In genomic region chr2:74703373-74703772, GRCh38 we compare ENCODE assay signal across 31 cellular contexts. TPM values are rescaled to one million over a fixed set of nuclear protein-coding genes. Genes with fewer than 3 reads are reported as not detected.
DNase-seq lines count a peak whose midpoint lies in the region; ATAC-seq and TF ChIP-seq lines count a peak whose summit lies in the region.
"Had no signal": no experiment of that assay in that cellular context is flagged by ENCODE, and none has a peak within 500 bp of the region (broad histone marks: within the 10 kb centered on the region; RNA-seq: fewer than 3 reads in every experiment).

No MANE protein-coding gene starts in this region.

- peak; percentile 74 to 81 for ATAC-seq in left cardiac atrium
- peak; percentile 92 for ATAC-seq in sciatic nerve
- ATAC-seq in HG03159 (IDR thresholded peaks at IDR 0.05; ENCODE audit: unreplicated experiment) = no peak
- ATAC-seq: activated naive CD4-positive, alpha-beta T cell treated with anti-CD3 and anti-CD28 coated beads, Interleukin-2, amount 50 U/mL, for 72 hours; foreskin keratinocyte; HCT116; left lobe of liver; naive thymus-derived CD8-positive, alpha-beta T cell had no signal

- H3K9me3 ChIP-seq in esophagus muscularis mucosa = no peaks in the 10 kb centered on the region
- H3K9me3 ChIP-seq: BLaER1, spleen had no signal

- no peak overlapping the region for H3K4me3 ChIP-seq in esophagus muscularis mucosa
- H3K4me3 ChIP-seq: BLaER1, MG63, spleen had no signal

- TF ChIP-seq CTCF in esophagus muscularis mucosa (IDR thresholded peaks at IDR 0.05) = no peak

- WGBS in esophagus muscularis mucosa = 71% methylated on average over 6 of the region's 6 CpGs

- TF ChIP-seq EP300 in esophagus muscularis mucosa (IDR thresholded peaks at IDR 0.05) = no peak

- no peaks in the 10 kb centered on the region for H3K4me1 ChIP-seq in esophagus muscularis mucosa
- H3K4me1 ChIP-seq: spleen had no signal

- intact Hi-C loops in esophagus muscularis mucosa (cut with DNase I) (no loop called here), left cardiac atrium (cut with DNase I) (no loop called here), sciatic nerve (cut with DNase I) (no loop called here)

- no peaks in the 10 kb centered on the region for H3K36me3 ChIP-seq in esophagus muscularis mucosa
- H3K36me3 ChIP-seq: BLaER1, MG63, spleen had no signal

- H3K27ac ChIP-seq in esophagus muscularis mucosa (replicated peaks in 1 of 4) = no peak overlapping the region
- H3K27ac ChIP-seq: BLaER1, foreskin keratinocyte, spleen had no signal

- H3K27me3 ChIP-seq in esophagus muscularis mucosa = no peaks in the 10 kb centered on the region
- H3K27me3 ChIP-seq: BLaER1, foreskin keratinocyte, MG63, spleen had no signal

- TF ChIP-seq POLR2A in esophagus muscularis mucosa (IDR thresholded peaks at IDR 0.05; ENCODE audit: low read depth) = no peak

- DNase-seq in OCI-M1 (lab: John Stamatoyannopoulos, UW) (peak; percentile 44), esophagus muscularis mucosa (ENCODE audit: extremely low spot score) (peak; percentile 62), left cardiac atrium (peak; percentile 61), sciatic nerve (ENCODE audit: low spot score) (peak; percentile 62), NCI-H446 (lab: John Stamatoyannopoulos, UW) (no peak), DMS 273 treated with DMSO at 0.1 percent for 48 hours (lab: John Stamatoyannopoulos, UW) (no peak), AG08395 (ENCODE audit: low spot score) (no peak)
- DNase-seq: ACHN; activated CD4-positive, alpha-beta T cell treated with anti-CD3 and anti-CD28 coated beads for 1 hour; activated T-cell treated with anti-CD3 and anti-CD28 coated beads for 4 hours; DMS79 treated with DMSO at 0.1 percent for 48 hours; foreskin keratinocyte; GF-D8; hypothalamus; immature natural killer cell; KBM-7; MG63; naive thymus-derived CD8-positive, alpha-beta T cell; NCI-H2029; NCI-H226; occipital lobe; RPMI8226; spleen; substantia nigra; T-helper 1 cell had no signal

RNA-seq across cellular contexts. Expression of gene SEMA4F, which starts 49.3 kb away (rescaled TPM):
- total RNA-seq in esophagus muscularis mucosa (1 to 10 TPM; 2.8 to 5.5 (median 5.3) TPM), left cardiac atrium (1 to 10 TPM; 3.4 to 6.1 TPM), sciatic nerve (11.5 TPM)

RNA-seq across cellular contexts. Expression of gene M1AP, which starts 55.2 kb away (rescaled TPM):
- total RNA-seq in esophagus muscularis mucosa (under 1 TPM in 2 of 4 donors, not detected in 2; 0.17 to 0.42 TPM), left cardiac atrium (under 1 TPM; 0.44 to 0.65 TPM), sciatic nerve (1.1 TPM)
- total RNA-seq: activated naive CD4-positive, alpha-beta T cell treated with anti-CD3 and anti-CD28 coated beads, Interleukin-2, amount 50 U/mL, for 72 hours; endothelial cell of umbilical vein; left lobe of liver; naive thymus-derived CD8-positive, alpha-beta T cell; occipital lobe had no signal

Comparison
In these comparisons a context has a peak if more than half of its experiments do, and no peak if none do; other contexts are left out.
1. DNase-seq: peak in OCI-M1 (single experiment), esophagus muscularis mucosa (single experiment), left cardiac atrium (single experiment) and sciatic nerve (single experiment); none in NCI-H446 (0 of 2), DMS 273 treated with DMSO at 0.1 percent for 48 hours (single experiment) and AG08395 (single experiment).